In genomic region chr19:12721656-12722565, GRCh38 we compare ENCODE assay signal across 8 cellular contexts. TPM values are rescaled to one million over a fixed set of nuclear protein-coding genes. Genes with fewer than 3 reads are reported as not detected.
A peak's percentile ranks its signal among the peaks of the same experiment; 100 is the strongest.
DNase-seq lines count a peak whose midpoint lies in the region; ATAC-seq and TF ChIP-seq lines count a peak whose summit lies in the region.

No MANE protein-coding gene starts in this region.

- ATAC-seq in GM18867 (IDR thresholded peaks at IDR 0.05; ENCODE audit: unreplicated experiment), result peak; percentile 22
- peak; percentile 23 for ATAC-seq in HG03342 (IDR thresholded peaks at IDR 0.05; ENCODE audit: unreplicated experiment)
- peak; percentile 57 for ATAC-seq in activated naive CD8-positive, alpha-beta T cell treated with anti-CD3 and anti-CD28 coated beads, Interleukin-2, amount 10 ng/mL, durations not matched to agents 7 days and 5 days (ENCODE audit: low read depth)

- H3K4me3 Mint-ChIP-seq in activated naive CD8-positive, alpha-beta T cell treated with anti-CD3 and anti-CD28 coated beads, Interleukin-2, amount 10 ng/mL, durations not matched to agents 7 days and 5 days, result peak overlapping the region; percentile 93
- H3K4me3 Mint-ChIP-seq in glutamatergic neuron (ENCODE audit: unreplicated experiment) (peak overlapping the region; percentile 98), osteocyte (ENCODE audit: unreplicated experiment) (peak overlapping the region; percentile 94)

- POLR2A ChIA-PET in activated naive CD8-positive, alpha-beta T cell treated with anti-CD3 and anti-CD28 coated beads, Interleukin-2, amount 10 ng/mL, durations not matched to agents 7 days and 5 days (lab: Charles Lee), result interaction anchor here (0.6 to 7.2 kb wide), 19 partner anchors 12 to 1660 kb away, joined by 3 to 162 read pairs (median 4); partner anchors contain the start of genes ADGRE5, DHPS, FBXW9 and GET3

- no peaks in the 10 kb centered on the region for H3K27me3 Mint-ChIP-seq in activated naive CD8-positive, alpha-beta T cell treated with anti-CD3 and anti-CD28 coated beads, Interleukin-2, amount 10 ng/mL, durations not matched to agents 7 days and 5 days
- peaks cover 16% of the 10 kb centered on the region for H3K27me3 Mint-ChIP-seq in glutamatergic neuron (ENCODE audit: unreplicated experiment)
- no peaks in the 10 kb centered on the region for H3K27me3 Mint-ChIP-seq in osteocyte (ENCODE audit: unreplicated experiment)

- H3K4me1 Mint-ChIP-seq in activated naive CD8-positive, alpha-beta T cell treated with anti-CD3 and anti-CD28 coated beads, Interleukin-2, amount 10 ng/mL, durations not matched to agents 7 days and 5 days, result peaks cover 18% of the 10 kb centered on the region
- H3K4me1 Mint-ChIP-seq in glutamatergic neuron (ENCODE audit: low read depth, unreplicated experiment), result peaks cover 6% of the 10 kb centered on the region
- H3K4me1 Mint-ChIP-seq in osteocyte (ENCODE audit: unreplicated experiment), result peaks cover 32% of the 10 kb centered on the region

- peaks cover 15% of the 10 kb centered on the region for H3K36me3 Mint-ChIP-seq in activated naive CD8-positive, alpha-beta T cell treated with anti-CD3 and anti-CD28 coated beads, Interleukin-2, amount 10 ng/mL, durations not matched to agents 7 days and 5 days
- H3K36me3 Mint-ChIP-seq in glutamatergic neuron (ENCODE audit: unreplicated experiment), result no peaks in the 10 kb centered on the region
- peaks cover 8% of the 10 kb centered on the region for H3K36me3 Mint-ChIP-seq in osteocyte (ENCODE audit: unreplicated experiment)

- no peaks in the 10 kb centered on the region for H3K9me3 Mint-ChIP-seq in activated naive CD8-positive, alpha-beta T cell treated with anti-CD3 and anti-CD28 coated beads, Interleukin-2, amount 10 ng/mL, durations not matched to agents 7 days and 5 days
- H3K9me3 Mint-ChIP-seq in glutamatergic neuron (ENCODE audit: unreplicated experiment) (peaks cover 26% of the 10 kb centered on the region), osteocyte (ENCODE audit: unreplicated experiment) (no peaks in the 10 kb centered on the region)

- DNase-seq in AG08396 (ENCODE audit: low spot score) (peak; percentile 87), RKO (ENCODE audit: low spot score) (peak; percentile 68), glutamatergic neuron (peak; percentile 77), osteocyte (ENCODE audit: extremely low spot score, unreplicated experiment) (no peak), cerebellar nuclear complex (lab: John Stamatoyannopoulos, UW) (no peak)
- DNase-seq in activated naive CD8-positive, alpha-beta T cell treated with anti-CD3 and anti-CD28 coated beads, Interleukin-2, amount 10 ng/mL, durations not matched to agents 7 days and 5 days, result peak; percentile 75

- H3K27ac Mint-ChIP-seq in activated naive CD8-positive, alpha-beta T cell treated with anti-CD3 and anti-CD28 coated beads, Interleukin-2, amount 10 ng/mL, durations not matched to agents 7 days and 5 days, result peak overlapping the region; percentile 94
- H3K27ac Mint-ChIP-seq in glutamatergic neuron (ENCODE audit: unreplicated experiment), result peak overlapping the region; percentile 95
- peak overlapping the region; percentile 98 for H3K27ac Mint-ChIP-seq in osteocyte (ENCODE audit: unreplicated experiment)

- TF ChIP-seq CTCF in glutamatergic neuron (IDR thresholded peaks at IDR 0.05; ENCODE audit: partially characterized antibody, unreplicated experiment), result no peak
- no peak for TF ChIP-seq CTCF in osteocyte (IDR thresholded peaks at IDR 0.05)

RNA-seq across cellular contexts. Expression of gene TNPO2, which starts 1.8 kb away (rescaled TPM):
- total RNA-seq in activated naive CD8-positive, alpha-beta T cell treated with anti-CD3 and anti-CD28 coated beads, Interleukin-2, amount 10 ng/mL, durations not matched to agents 7 days and 5 days, result 10 to 100 TPM; 80.8 to 81.9 TPM
- 135 TPM for total RNA-seq in glutamatergic neuron (ENCODE audit: unreplicated experiment)
- total RNA-seq in osteocyte, result 79.0 and 93.3 TPM in 2 replicates

RNA-seq across cellular contexts. Expression of gene TRIR, which starts 12.6 kb away (rescaled TPM):
- total RNA-seq in activated naive CD8-positive, alpha-beta T cell treated with anti-CD3 and anti-CD28 coated beads, Interleukin-2, amount 10 ng/mL, durations not matched to agents 7 days and 5 days, result 100 to 1,000 TPM; 213 to 214 TPM
- 204 TPM for total RNA-seq in glutamatergic neuron (ENCODE audit: unreplicated experiment)
- total RNA-seq in osteocyte, result 151 and 160 TPM in 2 replicates

RNA-seq across cellular contexts. Expression of gene GET3, which starts 15.4 kb away (rescaled TPM):
- 10 to 100 TPM; 46.4 to 47.2 TPM for total RNA-seq in activated naive CD8-positive, alpha-beta T cell treated with anti-CD3 and anti-CD28 coated beads, Interleukin-2, amount 10 ng/mL, durations not matched to agents 7 days and 5 days
- 49.3 TPM for total RNA-seq in glutamatergic neuron (ENCODE audit: unreplicated experiment)
- 72.1 and 77.0 TPM in 2 replicates for total RNA-seq in osteocyte

RNA-seq across cellular contexts. Expression of gene FBXW9, which starts 25.5 kb away (rescaled TPM):
- 1 to 10 TPM; 4.9 to 5.3 TPM for total RNA-seq in activated naive CD8-positive, alpha-beta T cell treated with anti-CD3 and anti-CD28 coated beads, Interleukin-2, amount 10 ng/mL, durations not matched to agents 7 days and 5 days
- total RNA-seq in glutamatergic neuron (ENCODE audit: unreplicated experiment) (7.4 TPM), osteocyte (10.9 and 11.4 TPM in 2 replicates)

RNA-seq across cellular contexts. Expression of gene BEST2, which starts 29.7 kb away (rescaled TPM):
- not detected for total RNA-seq in activated naive CD8-positive, alpha-beta T cell treated with anti-CD3 and anti-CD28 coated beads, Interleukin-2, amount 10 ng/mL, durations not matched to agents 7 days and 5 days
- not detected for total RNA-seq in glutamatergic neuron (ENCODE audit: unreplicated experiment)
- total RNA-seq in osteocyte, result not detected in 2 replicates

Comparison
In these comparisons a context has a peak if more than half of its experiments do, and no peak if none do; other contexts are left out.
1. DNase-seq: peak in AG08396 (single experiment), RKO (single experiment), activated naive CD8-positive, alpha-beta T cell treated with anti-CD3 and anti-CD28 coated beads, Interleukin-2, amount 10 ng/mL, durations not matched to agents 7 days and 5 days (single experiment) and glutamatergic neuron (single experiment); none in osteocyte (single experiment) and cerebellar nuclear complex (0 of 2).
2. Peak in every context shown above with its lines, with median percentiles within 50 percentile points of each other: ATAC-seq, H3K27ac Mint-ChIP-seq and H3K4me3 Mint-ChIP-seq.